ENCODE assay signal across 8 cellular contexts in genomic region chr19:58519087-58519354, GRCh38. TPM values are rescaled to one million over a fixed set of nuclear protein-coding genes. Genes with fewer than 3 reads are reported as not detected.
DNase-seq lines count a peak whose midpoint lies in the region; ATAC-seq lines count a peak whose summit lies in the region.

No MANE protein-coding gene starts in this region.

- H3K4me1 ChIP-seq in ES-I3 (ENCODE audit: insufficient read depth, low read length): peaks cover 21% of the 10 kb centered on the region
- no peaks in the 10 kb centered on the region for H3K4me1 ChIP-seq in endocrine pancreas (ENCODE audit: control insufficient read depth, insufficient read depth, low read length)
- peaks cover 28% of the 10 kb centered on the region for H3K4me1 ChIP-seq in mesenchymal stem cell (ENCODE audit: control insufficient read depth, insufficient read depth, low read depth, low read length)

- peak overlapping the region; percentile 79 to 98 for H3K18ac ChIP-seq in mesenchymal stem cell (ENCODE audit: low read depth in 1 of 2, low read length in 2 of 2)

- under 1% methylated on average over 13 of the region's 14 CpGs for WGBS in mesenchymal stem cell

- ATAC-seq in HG03378 (IDR thresholded peaks at IDR 0.05; ENCODE audit: unreplicated experiment) (peak; percentile 19), GM21576 (IDR thresholded peaks at IDR 0.05; ENCODE audit: unreplicated experiment) (no peak)
- peak; percentile 1 for ATAC-seq in stimulated activated naive CD8-positive, alpha-beta T cell treated with anti-CD3 and anti-CD28 coated beads, Interleukin-15, Interleukin-2, amounts not matched to agents 100 U/mL and 50 U/mL, for 24 hours

- DNase-seq in NCI-H69 (lab: John Stamatoyannopoulos, UW) (peak; percentile 87), mesenchymal stem cell (peak; percentile 88)
- DNase-seq in activated CD4-positive, alpha-beta memory T cell treated with anti-CD3 and anti-CD28 coated beads, Interleukin-2, amount 10 ng/mL, durations not matched to agents 7 days and 5 days: peak; percentile 60
- DNase-seq in stimulated activated naive CD8-positive, alpha-beta T cell treated with anti-CD3 and anti-CD28 coated beads, Interleukin-15, Interleukin-2, amounts not matched to agents 100 U/mL and 50 U/mL, for 24 hours: peak; percentile 64

- H3K79me1 ChIP-seq in mesenchymal stem cell (replicated peaks; ENCODE audit: low read length, poor library complexity, severe bottlenecking): peaks cover 25% of the 10 kb centered on the region

- peak overlapping the region in 1 of 2 experiments; percentile 81 for H3K23ac ChIP-seq in mesenchymal stem cell (ENCODE audit: low read length in 2 of 2)

- H4K91ac ChIP-seq in mesenchymal stem cell (ENCODE audit: low read length): peak overlapping the region; percentile 97

- H3K27ac ChIP-seq in mesenchymal stem cell (ENCODE audit: low read length, poor library complexity, severe bottlenecking): peak overlapping the region; percentile 84

- peak overlapping the region; percentile 80 for H3K4me2 ChIP-seq in mesenchymal stem cell (ENCODE audit: low read length, poor library complexity, severe bottlenecking)

- peaks cover 51% of the 10 kb centered on the region for H3K4me1 Mint-ChIP-seq in activated CD4-positive, alpha-beta memory T cell treated with anti-CD3 and anti-CD28 coated beads, Interleukin-2, amount 10 ng/mL, durations not matched to agents 7 days and 5 days

- no peaks in the 10 kb centered on the region for H3K9me3 Mint-ChIP-seq in activated CD4-positive, alpha-beta memory T cell treated with anti-CD3 and anti-CD28 coated beads, Interleukin-2, amount 10 ng/mL, durations not matched to agents 7 days and 5 days

- peak overlapping the region; percentile 42 for H2BK120ac ChIP-seq in mesenchymal stem cell (ENCODE audit: low read depth, low read length)

- peak overlapping the region in 1 of 2 experiments; percentile 8 for H2BK12ac ChIP-seq in mesenchymal stem cell (ENCODE audit: low read length in 2 of 2)

- H2AK5ac ChIP-seq in mesenchymal stem cell (ENCODE audit: low read length, severe bottlenecking): no peak overlapping the region

- H3K27me3 ChIP-seq in endocrine pancreas (ENCODE audit: control insufficient read depth, insufficient read depth, low read length) (no peaks in the 10 kb centered on the region), mesenchymal stem cell (ENCODE audit: control insufficient read depth in 1 of 2, insufficient read depth in 1 of 2, low read length in 2 of 2) (no peaks in the 10 kb centered on the region)

- H3K14ac ChIP-seq in mesenchymal stem cell (ENCODE audit: low read length in 2 of 2): peak overlapping the region in 1 of 2 experiments; percentile 68

- H3K9ac ChIP-seq in ES-I3 (ENCODE audit: low read depth, low read length) (peak overlapping the region; percentile 89), endocrine pancreas (ENCODE audit: control insufficient read depth, insufficient read depth, low read length) (peak overlapping the region; percentile 93), mesenchymal stem cell (ENCODE audit: low read length) (peak overlapping the region; percentile 98)

- H2BK5ac ChIP-seq in mesenchymal stem cell (ENCODE audit: low read depth, low read length, poor library complexity, severe bottlenecking): peak overlapping the region; percentile 59

- H3K4ac ChIP-seq in mesenchymal stem cell (ENCODE audit: low read depth in 1 of 2, low read length in 2 of 2): peak overlapping the region; percentile 84 to 92

- peak overlapping the region; percentile 83 for H2AFZ ChIP-seq in mesenchymal stem cell (ENCODE audit: low read depth, low read length)

- H3K9me3 ChIP-seq in ES-I3 (ENCODE audit: control insufficient read depth, insufficient read depth, low read length): no peaks in the 10 kb centered on the region
- H3K9me3 ChIP-seq in endocrine pancreas (ENCODE audit: control insufficient read depth, low read length): no peaks in the 10 kb centered on the region
- H3K9me3 ChIP-seq in mesenchymal stem cell (ENCODE audit: control insufficient read depth, low read length): no peaks in the 10 kb centered on the region

- CTCF ChIA-PET in activated CD4-positive, alpha-beta memory T cell treated with anti-CD3 and anti-CD28 coated beads, Interleukin-2, amount 10 ng/mL, durations not matched to agents 7 days and 5 days (lab: Charles Lee): interaction anchor here (0.7 to 3.0 kb wide), 19 partner anchors 14 to 336 kb away, joined by 3 to 49 read pairs (median 6); partner anchors contain the start of genes CHMP2A, UBE2M and ZNF274

- H3K27me3 Mint-ChIP-seq in activated CD4-positive, alpha-beta memory T cell treated with anti-CD3 and anti-CD28 coated beads, Interleukin-2, amount 10 ng/mL, durations not matched to agents 7 days and 5 days: no peaks in the 10 kb centered on the region

- no peak overlapping the region for H3K4me3 ChIP-seq in endocrine pancreas (ENCODE audit: control insufficient read depth, insufficient read depth, low read length)
- peak overlapping the region; percentile 78 to 95 for H3K4me3 ChIP-seq in mesenchymal stem cell (ENCODE audit: insufficient read depth in 1 of 2, low read depth in 1 of 2, low read length in 2 of 2)

- H3K4me3 Mint-ChIP-seq in activated CD4-positive, alpha-beta memory T cell treated with anti-CD3 and anti-CD28 coated beads, Interleukin-2, amount 10 ng/mL, durations not matched to agents 7 days and 5 days: peak overlapping the region; percentile 94

- no peak overlapping the region for H2BK15ac ChIP-seq in mesenchymal stem cell (ENCODE audit: low read depth, poor library complexity, severe bottlenecking)

- H3K27ac Mint-ChIP-seq in activated CD4-positive, alpha-beta memory T cell treated with anti-CD3 and anti-CD28 coated beads, Interleukin-2, amount 10 ng/mL, durations not matched to agents 7 days and 5 days: peak overlapping the region; percentile 99

- H4K8ac ChIP-seq in mesenchymal stem cell (ENCODE audit: low read length): peak overlapping the region; percentile 93

- peaks cover 31% of the 10 kb centered on the region for H3K36me3 Mint-ChIP-seq in activated CD4-positive, alpha-beta memory T cell treated with anti-CD3 and anti-CD28 coated beads, Interleukin-2, amount 10 ng/mL, durations not matched to agents 7 days and 5 days (ENCODE audit: low read depth)

- no peaks in the 10 kb centered on the region for H3K36me3 ChIP-seq in ES-I3 (ENCODE audit: insufficient read depth, low read length)
- no peaks in the 10 kb centered on the region for H3K36me3 ChIP-seq in endocrine pancreas (ENCODE audit: control insufficient read depth, insufficient read depth, low read length)
- H3K36me3 ChIP-seq in mesenchymal stem cell (ENCODE audit: control insufficient read depth in 1 of 2, insufficient read depth in 2 of 2, low read depth in 1 of 2, low read length in 2 of 2): peaks cover 22 to 30% of the 10 kb centered on the region in 2 experiments

- POLR2A ChIA-PET in activated CD4-positive, alpha-beta memory T cell treated with anti-CD3 and anti-CD28 coated beads, Interleukin-2, amount 10 ng/mL, durations not matched to agents 7 days and 5 days (lab: Charles Lee): interaction anchor here (0.9 to 4.2 kb wide), 20 partner anchors 9 to 365 kb away, joined by 3 to 57 read pairs (median 4); partner anchors contain the start of genes CHMP2A, MZF1, RPS5 and TRIM28

RNA-seq across cellular contexts. Expression of gene ZBTB45, which starts 0.6 kb away (rescaled TPM):
- total RNA-seq in activated CD4-positive, alpha-beta memory T cell treated with anti-CD3 and anti-CD28 coated beads, Interleukin-2, amount 10 ng/mL, durations not matched to agents 7 days and 5 days: 10 to 100 TPM; 15.8 to 17.4 TPM
- 12.3 TPM for polyA plus RNA-seq in mesenchymal stem cell (2013, experiment 1 of 2)
- polyA plus RNA-seq in mesenchymal stem cell (2013, experiment 2 of 2): 12.7 TPM

RNA-seq across cellular contexts. Expression of gene SLC27A5, which starts 7.2 kb away (rescaled TPM):
- total RNA-seq in activated CD4-positive, alpha-beta memory T cell treated with anti-CD3 and anti-CD28 coated beads, Interleukin-2, amount 10 ng/mL, durations not matched to agents 7 days and 5 days: 10 to 100 TPM; 16.8 to 17.1 TPM
- 11.7 TPM for polyA plus RNA-seq in mesenchymal stem cell (2013, experiment 1 of 2)
- polyA plus RNA-seq in mesenchymal stem cell (2013, experiment 2 of 2): 12.9 TPM

RNA-seq across cellular contexts. Expression of gene TRIM28, which starts 24.8 kb away (rescaled TPM):
- 100 to 1,000 TPM; 345 TPM for total RNA-seq in activated CD4-positive, alpha-beta memory T cell treated with anti-CD3 and anti-CD28 coated beads, Interleukin-2, amount 10 ng/mL, durations not matched to agents 7 days and 5 days
- polyA plus RNA-seq in mesenchymal stem cell (2013, experiment 1 of 2): 229 TPM
- 226 TPM for polyA plus RNA-seq in mesenchymal stem cell (2013, experiment 2 of 2)

RNA-seq across cellular contexts. Expression of gene CHMP2A, which starts 35.9 kb away (rescaled TPM):
- total RNA-seq in activated CD4-positive, alpha-beta memory T cell treated with anti-CD3 and anti-CD28 coated beads, Interleukin-2, amount 10 ng/mL, durations not matched to agents 7 days and 5 days: 100 to 1,000 TPM; 137 to 144 TPM
- polyA plus RNA-seq in mesenchymal stem cell (2013, experiment 1 of 2): 148 TPM
- polyA plus RNA-seq in mesenchymal stem cell (2013, experiment 2 of 2): 144 TPM

RNA-seq across cellular contexts. Expression of gene UBE2M, which starts 39.4 kb away (rescaled TPM):
- 10 to 100 TPM; 87.5 to 92.4 TPM for total RNA-seq in activated CD4-positive, alpha-beta memory T cell treated with anti-CD3 and anti-CD28 coated beads, Interleukin-2, amount 10 ng/mL, durations not matched to agents 7 days and 5 days
- 81.0 TPM for polyA plus RNA-seq in mesenchymal stem cell (2013, experiment 1 of 2)
- polyA plus RNA-seq in mesenchymal stem cell (2013, experiment 2 of 2): 78.3 TPM
